In the genomic region with DNA sequence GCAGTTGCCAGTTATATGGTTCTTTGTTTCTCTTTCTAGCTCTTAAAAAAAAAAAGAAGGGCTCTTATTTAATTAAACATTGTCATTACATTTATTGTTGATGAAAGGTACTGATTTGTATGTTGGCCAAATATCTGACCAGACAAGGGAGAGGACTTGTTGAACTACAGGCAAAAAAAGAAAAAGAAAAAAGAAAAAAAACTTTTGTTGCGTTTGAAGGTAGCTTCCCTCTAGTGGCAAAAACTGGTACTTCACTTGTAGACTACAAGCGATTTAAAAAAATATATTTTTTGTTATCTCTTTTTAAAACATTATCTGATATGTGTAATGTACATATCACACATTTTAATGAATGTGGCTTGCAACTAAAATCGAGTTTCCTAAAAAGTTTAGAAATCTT, we compare ENCODE assay signal across 7 cellular contexts.
A peak's percentile ranks its signal among the peaks of the same experiment; 100 is the strongest.
DNase-seq lines count a peak whose midpoint lies in the region; ATAC-seq and TF ChIP-seq lines count a peak whose summit lies in the region.

No MANE protein-coding gene starts in this region.

- H2AFZ ChIP-seq in GM23338 (no peak overlapping the region), OCI-LY1 (ENCODE audit: low read length) (peak overlapping the region; percentile 96)

- TF ChIP-seq CTCF in GM23338 (conservative IDR thresholded peaks at IDR 0.05; ENCODE audit: low read depth in 2 of 2) (peak in 1 of 2 experiments; percentile 80; a peak in 3 of 4 replicates), OCI-LY1 (IDR thresholded peaks at IDR 0.05; ENCODE audit: low read length) (peak; percentile 67), esophagus muscularis mucosa (IDR thresholded peaks at IDR 0.05) (peak; percentile 31 to 81 (median 60)), vagina (IDR thresholded peaks at IDR 0.05) (peak in 1 of 3 experiments; percentile 23)

- intact Hi-C loops in esophagus muscularis mucosa (cut with DNase I) (no loop called here), vagina (cut with DNase I) (no loop called here)

- no peaks in the 10 kb centered on the region for H3K9me3 ChIP-seq in OCI-LY1 (ENCODE audit: low read length)
- H3K9me3 ChIP-seq in esophagus muscularis mucosa = no peaks in the 10 kb centered on the region
- no peaks in the 10 kb centered on the region for H3K9me3 ChIP-seq in T-helper 17 cell (ENCODE audit: control insufficient read depth, low read length, poor library complexity, severe bottlenecking)
- no peaks in the 10 kb centered on the region for H3K9me3 ChIP-seq in vagina

- H3K27me3 ChIP-seq in GM23338 (ENCODE audit: insufficient read depth) (no peaks in the 10 kb centered on the region), OCI-LY1 (ENCODE audit: insufficient read depth, low read length) (no peaks in the 10 kb centered on the region), esophagus muscularis mucosa (no peaks in the 10 kb centered on the region), vagina (no peaks in the 10 kb centered on the region)

- H3K79me2 ChIP-seq in GM23338 (replicated peaks; ENCODE audit: insufficient read depth) = no peaks in the 10 kb centered on the region
- H3K79me2 ChIP-seq in OCI-LY1 (ENCODE audit: insufficient read depth, low read length) = no peaks in the 10 kb centered on the region

- H3K36me3 ChIP-seq in GM23338 (ENCODE audit: insufficient read depth) (no peaks in the 10 kb centered on the region), OCI-LY1 (ENCODE audit: insufficient read depth, low read length) (no peaks in the 10 kb centered on the region), esophagus muscularis mucosa (no peaks in the 10 kb centered on the region), vagina (no peaks in the 10 kb centered on the region)

- no peaks in the 10 kb centered on the region for H3K9me2 ChIP-seq in GM23338 (ENCODE audit: insufficient read depth)
- H3K9me2 ChIP-seq in OCI-LY1 (ENCODE audit: low read depth, low read length) = no peaks in the 10 kb centered on the region

- H3K27me3 Mint-ChIP-seq in GM23338 (ENCODE audit: insufficient read depth, low read depth, poor library complexity) = no peaks in the 10 kb centered on the region
- no peaks in the 10 kb centered on the region for H3K27me3 Mint-ChIP-seq in T-helper 17 cell

- WGBS in esophagus muscularis mucosa = 19% methylated on average over 3 of the region's 3 CpGs

- ATAC-seq in GM23338 (no peak), HG02610 (IDR thresholded peaks at IDR 0.05; ENCODE audit: unreplicated experiment) (no peak), T-helper 17 cell (no peak)

- H3K4me1 ChIP-seq in GM23338 (ENCODE audit: insufficient read depth) = no peaks in the 10 kb centered on the region
- H3K4me1 ChIP-seq in OCI-LY1 (ENCODE audit: insufficient read depth, low read length, severe bottlenecking) = peaks cover 20% of the 10 kb centered on the region
- H3K4me1 ChIP-seq in esophagus muscularis mucosa = no peaks in the 10 kb centered on the region
- no peaks in the 10 kb centered on the region for H3K4me1 ChIP-seq in vagina

- no peak for TF ChIP-seq EP300 in esophagus muscularis mucosa (IDR thresholded peaks at IDR 0.05)

- TF ChIP-seq POLR2A in esophagus muscularis mucosa (IDR thresholded peaks at IDR 0.05; ENCODE audit: low read depth) (no peak), vagina (IDR thresholded peaks at IDR 0.05) (no peak)

- H3K4me2 ChIP-seq in GM23338 = no peak overlapping the region
- H3K4me2 ChIP-seq in OCI-LY1 (ENCODE audit: low read length) = peak overlapping the region; percentile 49

- no peak overlapping the region for H3K27ac ChIP-seq in GM23338 (ENCODE audit: low read depth)
- peak overlapping the region; percentile 20 for H3K27ac ChIP-seq in OCI-LY1 (ENCODE audit: low read depth, low read length, poor library complexity, severe bottlenecking)
- H3K27ac ChIP-seq in esophagus muscularis mucosa (replicated peaks in 1 of 4) = no peak overlapping the region
- H3K27ac ChIP-seq in vagina = no peak overlapping the region

- H3K36me3 Mint-ChIP-seq in GM23338 (ENCODE audit: low read depth) (no peaks in the 10 kb centered on the region), T-helper 17 cell (ENCODE audit: low read depth) (no peaks in the 10 kb centered on the region)

- H3K4me3 ChIP-seq in GM23338 (no peak overlapping the region), OCI-LY1 (ENCODE audit: low read depth, low read length, poor library complexity, severe bottlenecking) (no peak overlapping the region), esophagus muscularis mucosa (peak overlapping the region in 1 of 4 donors; percentile 23), skeletal muscle cell (ENCODE audit: low read depth, low read length) (no peak overlapping the region), vagina (no peak overlapping the region)

- H4K20me1 ChIP-seq in GM23338 (replicated peaks; ENCODE audit: insufficient read depth) (no peaks in the 10 kb centered on the region), OCI-LY1 (ENCODE audit: insufficient read depth, low read length) (no peaks in the 10 kb centered on the region)

- H3K4me1 Mint-ChIP-seq in GM23338 (peaks cover 5% of the 10 kb centered on the region; the same call in 2 of the 3 replicates), T-helper 17 cell (no peaks in the 10 kb centered on the region)

- no peak overlapping the region for H3K4me3 Mint-ChIP-seq in GM23338
- H3K4me3 Mint-ChIP-seq in T-helper 17 cell = no peak overlapping the region

- H3K27ac Mint-ChIP-seq in GM23338 (no peak overlapping the region), T-helper 17 cell (no peak overlapping the region)

- H3F3A ChIP-seq in GM23338 (replicated peaks; ENCODE audit: low read depth) (no peaks in the 10 kb centered on the region), OCI-LY1 (ENCODE audit: insufficient read depth, low read length) (no peaks in the 10 kb centered on the region)

- DNase-seq in GM23338 (ENCODE audit: low spot score) (peak; percentile 80), esophagus muscularis mucosa (ENCODE audit: extremely low spot score) (no peak), skeletal muscle cell (ENCODE audit: low read depth) (peak; percentile 10), T-helper 17 cell (no peak), vagina (ENCODE audit: extremely low spot score in 2 of 2) (no peak)

- peak overlapping the region; percentile 32; the same call in 1 of the 2 replicates for H3K9ac ChIP-seq in OCI-LY1 (ENCODE audit: low read length)

- no peaks in the 10 kb centered on the region for H3K9me3 Mint-ChIP-seq in GM23338

TF ChIP-seq in GM23338, 12 proteins besides CTCF, POLR2A, EP300 and RAD21:
- TF ChIP-seq, protein P1, sequence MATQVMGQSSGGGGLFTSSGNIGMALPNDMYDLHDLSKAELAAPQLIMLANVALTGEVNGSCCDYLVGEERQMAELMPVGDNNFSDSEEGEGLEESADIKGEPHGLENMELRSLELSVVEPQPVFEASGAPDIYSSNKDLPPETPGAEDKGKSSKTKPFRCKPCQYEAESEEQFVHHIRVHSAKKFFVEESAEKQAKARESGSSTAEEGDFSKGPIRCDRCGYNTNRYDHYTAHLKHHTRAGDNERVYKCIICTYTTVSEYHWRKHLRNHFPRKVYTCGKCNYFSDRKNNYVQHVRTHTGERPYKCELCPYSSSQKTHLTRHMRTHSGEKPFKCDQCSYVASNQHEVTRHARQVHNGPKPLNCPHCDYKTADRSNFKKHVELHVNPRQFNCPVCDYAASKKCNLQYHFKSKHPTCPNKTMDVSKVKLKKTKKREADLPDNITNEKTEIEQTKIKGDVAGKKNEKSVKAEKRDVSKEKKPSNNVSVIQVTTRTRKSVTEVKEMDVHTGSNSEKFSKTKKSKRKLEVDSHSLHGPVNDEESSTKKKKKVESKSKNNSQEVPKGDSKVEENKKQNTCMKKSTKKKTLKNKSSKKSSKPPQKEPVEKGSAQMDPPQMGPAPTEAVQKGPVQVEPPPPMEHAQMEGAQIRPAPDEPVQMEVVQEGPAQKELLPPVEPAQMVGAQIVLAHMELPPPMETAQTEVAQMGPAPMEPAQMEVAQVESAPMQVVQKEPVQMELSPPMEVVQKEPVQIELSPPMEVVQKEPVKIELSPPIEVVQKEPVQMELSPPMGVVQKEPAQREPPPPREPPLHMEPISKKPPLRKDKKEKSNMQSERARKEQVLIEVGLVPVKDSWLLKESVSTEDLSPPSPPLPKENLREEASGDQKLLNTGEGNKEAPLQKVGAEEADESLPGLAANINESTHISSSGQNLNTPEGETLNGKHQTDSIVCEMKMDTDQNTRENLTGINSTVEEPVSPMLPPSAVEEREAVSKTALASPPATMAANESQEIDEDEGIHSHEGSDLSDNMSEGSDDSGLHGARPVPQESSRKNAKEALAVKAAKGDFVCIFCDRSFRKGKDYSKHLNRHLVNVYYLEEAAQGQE (IDR thresholded peaks at IDR 0.05; ENCODE audit: unreplicated experiment) = no peak
- TF ChIP-seq ZNF331 (CRISPR knock-in tag; IDR thresholded peaks at IDR 0.05; ENCODE audit: low read depth) (no peak), EZH2phosphoT487 (IDR thresholded peaks at IDR 0.05; ENCODE audit: unreplicated experiment) (no peak), STAT1 (IDR thresholded peaks at IDR 0.05; ENCODE audit: unreplicated experiment) (no peak), CREB1 (CRISPR knock-in tag; IDR thresholded peaks at IDR 0.05; ENCODE audit: low read depth) (no peak), POLR2AphosphoS5 (IDR thresholded peaks at IDR 0.05; ENCODE audit: low read depth) (no peak), NANOG (IDR thresholded peaks at IDR 0.05; ENCODE audit: borderline replicate concordance) (no peak), ZNF114 (CRISPR knock-in tag; IDR thresholded peaks at IDR 0.05) (no peak)
TF ChIP-seq in GM23338: peak in this region for 0.

Comparison
In these comparisons a context has a peak if more than half of its experiments do, and no peak if none do; other contexts are left out.
1. DNase-seq: peak in GM23338 (single experiment) and skeletal muscle cell (single experiment); none in esophagus muscularis mucosa (single experiment), T-helper 17 cell (0 of 3) and vagina (0 of 2).